In genomic region chr10:52465202-52465601, GRCh38 we compare ENCODE assay signal across 19 cellular contexts.
A peak's percentile ranks its signal among the peaks of the same experiment; 100 is the strongest.
DNase-seq lines count a peak whose midpoint lies in the region; ATAC-seq and TF ChIP-seq lines count a peak whose summit lies in the region.
"Had no signal": no experiment of that assay in that cellular context is flagged by ENCODE, and none has a peak within 500 bp of the region (broad histone marks: within the 10 kb centered on the region; RNA-seq: fewer than 3 reads in every experiment).

No MANE protein-coding gene starts in this region.

- ATAC-seq in GM18511 (IDR thresholded peaks at IDR 0.05; ENCODE audit: unreplicated experiment) (peak; percentile 60), HG03175 (IDR thresholded peaks at IDR 0.05; ENCODE audit: unreplicated experiment) (peak; percentile 52), Panc1 (no peak)

- no peak overlapping the region for H3K27ac Mint-ChIP-seq in progenitor cell of endocrine pancreas
- H3K27ac Mint-ChIP-seq: IgD-negative memory B cell had no signal

- H3K36me3 ChIP-seq in Panc1 (ENCODE audit: control insufficient read depth, insufficient read depth, low read length) (no peaks in the 10 kb centered on the region), WERI-Rb-1 (no peaks in the 10 kb centered on the region)

- intact Hi-C loops in Panc1 (cut with micrococcal nuclease; ENCODE audit: unreplicated experiment), result no loop called here

- TF ChIP-seq CTCF in Panc1 (IDR thresholded peaks at IDR 0.05) (no peak), WERI-Rb-1 (IDR thresholded peaks at IDR 0.05; ENCODE audit: low read depth, low read length) (no peak), progenitor cell of endocrine pancreas (IDR thresholded peaks at IDR 0.05; ENCODE audit: unreplicated experiment) (no peak)

- no peaks in the 10 kb centered on the region for H3K9me3 Mint-ChIP-seq in progenitor cell of endocrine pancreas (ENCODE audit: low read depth)
- H3K9me3 Mint-ChIP-seq: IgD-negative memory B cell had no signal

- CTCF ChIA-PET in Panc1 (lab: Charles Lee), result interaction anchor here (0.7 kb wide), 1 partner anchor 147 kb away, joined by 3 read pairs; no protein-coding TSS in a partner anchor

- no peaks in the 10 kb centered on the region for H3K36me3 Mint-ChIP-seq in progenitor cell of endocrine pancreas (ENCODE audit: insufficient read depth)
- H3K36me3 Mint-ChIP-seq: CD4-positive, alpha-beta memory T cell; IgD-negative memory B cell had no signal

- H3K9me3 ChIP-seq in Panc1 (ENCODE audit: control insufficient read depth, insufficient read depth, low read depth, low read length) (peaks cover 16% of the 10 kb centered on the region; the same call in 1 of the 2 replicates), WERI-Rb-1 (ENCODE audit: severe bottlenecking) (no peaks in the 10 kb centered on the region)
- H3K9me3 ChIP-seq: SK-N-SH had no signal

- H3K27ac ChIP-seq in Panc1 (ENCODE audit: low read length) (peak overlapping the region; percentile 82; the same call in 1 of the 2 replicates), WERI-Rb-1 (no peak overlapping the region)

- no peaks in the 10 kb centered on the region for H3K4me1 ChIP-seq in Panc1 (ENCODE audit: control insufficient read depth, insufficient read depth, low read length)

- no peak for DNase-seq in Panc1 (ENCODE audit: low read depth, low spot score)
- no peak for DNase-seq in stimulated activated CD8-positive, alpha-beta memory T cell treated with anti-CD3 and anti-CD28 coated beads, Interleukin-4, amount 100 ng/mL, for 48 hours
- no peak for DNase-seq in WERI-Rb-1
- no peak for DNase-seq in NCI-H2227 treated with DMSO at 0.1 percent for 48 hours (lab: John Stamatoyannopoulos, UW)
- DNase-seq in progenitor cell of endocrine pancreas (ENCODE audit: low spot score, unreplicated experiment), result no peak
- DNase-seq: CD4-positive, alpha-beta memory T cell; EL; GOT3; HCEC 1CT; NCI-H1417; NCI-H1694 treated with DMSO at 0.1 percent for 48 hours; NCI-H2107; NCI-H510A treated with DMSO at 0.1 percent for 48 hours; NCI-H774; SIG-M5; SK-N-SH had no signal

- in situ Hi-C loops in Panc1 (cut with HindIII; ENCODE audit: low pct_unique_long_range_greater_than_20kb, low sequenced_read_pairs), result no loop called here

- H3K27me3 ChIP-seq in Panc1 (ENCODE audit: control insufficient read depth, insufficient read depth, low read length) (no peaks in the 10 kb centered on the region), WERI-Rb-1 (ENCODE audit: insufficient read depth, low read depth, severe bottlenecking) (no peaks in the 10 kb centered on the region)

- no peak overlapping the region for H3K4me3 ChIP-seq in Panc1 (ENCODE audit: low read depth in 2 of 2, low read length in 2 of 2)
- H3K4me3 ChIP-seq in WERI-Rb-1 (ENCODE audit: low read depth, low read length), result no peak overlapping the region

- no peak overlapping the region for H3K4me3 Mint-ChIP-seq in progenitor cell of endocrine pancreas (ENCODE audit: low read depth)
- H3K4me3 Mint-ChIP-seq: CD4-positive, alpha-beta memory T cell; IgD-negative memory B cell had no signal

- no peaks in the 10 kb centered on the region for H3K27me3 Mint-ChIP-seq in progenitor cell of endocrine pancreas
- H3K27me3 Mint-ChIP-seq: CD4-positive, alpha-beta memory T cell; IgD-negative memory B cell had no signal

- BruUV-seq in Panc1 (replicated peaks; lab: Mats Ljungman, UMichigan), result no TSS peak

- POLR2A ChIA-PET in Panc1 (lab: Charles Lee), result interaction anchor here (0.6 kb wide), 1 partner anchor 114 kb away, joined by 7 read pairs; no protein-coding TSS in a partner anchor

- H3K4me1 Mint-ChIP-seq in progenitor cell of endocrine pancreas (ENCODE audit: low read depth), result no peaks in the 10 kb centered on the region
- H3K4me1 Mint-ChIP-seq: CD4-positive, alpha-beta memory T cell; IgD-negative memory B cell had no signal
